2 cellular contexts compared by ENCODE assay signal in genomic region chr7:696426-697258, GRCh38.
TF ChIP-seq lines count a peak whose summit lies in the region.

No MANE protein-coding gene starts in this region.

TF ChIP-seq in liver, 16 proteins besides CTCF, POLR2A, EP300 and RAD21:
- TF ChIP-seq NR2F2 (IDR thresholded peaks at IDR 0.05), result peak; percentile 87
- no peak for TF ChIP-seq YY1 (IDR thresholded peaks at IDR 0.05)
TF ChIP-seq in liver: peak in this region for 1.

TF ChIP-seq in HepG2, 621 proteins besides CTCF, POLR2A, EP300 and RAD21:
- no peak for TF ChIP-seq SP1 (IDR thresholded peaks at IDR 0.05)
- no peak for TF ChIP-seq SP1 (CRISPR knock-in tag; IDR thresholded peaks at IDR 0.05)
- no peak for TF ChIP-seq POGK (CRISPR knock-in tag; conservative IDR thresholded peaks at IDR 0.05)
- TF ChIP-seq ZNF589 (CRISPR knock-in tag; conservative IDR thresholded peaks at IDR 0.05), result no peak
- no peak for TF ChIP-seq SP4 (CRISPR knock-in tag; IDR thresholded peaks at IDR 0.05)
- TF ChIP-seq MXD1 (CRISPR knock-in tag; IDR thresholded peaks at IDR 0.05), result no peak
- no peak for TF ChIP-seq PLSCR1 (CRISPR knock-in tag; IDR thresholded peaks at IDR 0.05; ENCODE audit: borderline replicate concordance)
- TF ChIP-seq HIC2 (CRISPR knock-in tag; IDR thresholded peaks at IDR 0.05; ENCODE audit: low read depth), result no peak
- TF ChIP-seq ZNF619 (CRISPR knock-in tag; IDR thresholded peaks at IDR 0.05), result no peak
- TF ChIP-seq GABPA (IDR thresholded peaks at IDR 0.05; ENCODE audit: low read depth, low read length), result no peak
- TF ChIP-seq GABPA (CRISPR knock-in tag; IDR thresholded peaks at IDR 0.05; ENCODE audit: low read depth), result no peak
- TF ChIP-seq ZNF446 (CRISPR knock-in tag; IDR thresholded peaks at IDR 0.05), result no peak
- TF ChIP-seq MTA3 (CRISPR knock-in tag; IDR thresholded peaks at IDR 0.05), result no peak
- TF ChIP-seq KAT2B (IDR thresholded peaks at IDR 0.05; ENCODE audit: borderline replicate concordance, low read depth, low read length), result no peak
- TF ChIP-seq ZNF225 (CRISPR knock-in tag; IDR thresholded peaks at IDR 0.05), result no peak
- no peak for TF ChIP-seq DZIP1 (CRISPR knock-in tag; IDR thresholded peaks at IDR 0.05)
- TF ChIP-seq MXD4 (CRISPR knock-in tag; IDR thresholded peaks at IDR 0.05), result no peak
- TF ChIP-seq TEF (CRISPR knock-in tag; IDR thresholded peaks at IDR 0.05), result no peak
- TF ChIP-seq NFE2 (CRISPR knock-in tag; IDR thresholded peaks at IDR 0.05), result no peak
- no peak for TF ChIP-seq NKX3-1 (CRISPR knock-in tag; IDR thresholded peaks at IDR 0.05)
- no peak for TF ChIP-seq CHD2 (IDR thresholded peaks at IDR 0.05; ENCODE audit: low read depth, low read length)
